Comparison of ENCODE assay signal across 3 cellular contexts in genomic region chr12:125284087-125284486, GRCh38.
"Had no signal": no experiment of that assay in that cellular context is flagged by ENCODE, and none has a peak within 500 bp of the region (broad histone marks: within the 10 kb centered on the region; RNA-seq: fewer than 3 reads in every experiment).

No MANE protein-coding gene starts in this region.

- DNase-seq: GDM1, GF-D8 had no signal

- H3K4me3 ChIP-seq: GM12878 had no signal

- ATAC-seq: GM12878 had no signal
